Comparison of ENCODE assay signal across 1 cellular context in the genomic region with DNA sequence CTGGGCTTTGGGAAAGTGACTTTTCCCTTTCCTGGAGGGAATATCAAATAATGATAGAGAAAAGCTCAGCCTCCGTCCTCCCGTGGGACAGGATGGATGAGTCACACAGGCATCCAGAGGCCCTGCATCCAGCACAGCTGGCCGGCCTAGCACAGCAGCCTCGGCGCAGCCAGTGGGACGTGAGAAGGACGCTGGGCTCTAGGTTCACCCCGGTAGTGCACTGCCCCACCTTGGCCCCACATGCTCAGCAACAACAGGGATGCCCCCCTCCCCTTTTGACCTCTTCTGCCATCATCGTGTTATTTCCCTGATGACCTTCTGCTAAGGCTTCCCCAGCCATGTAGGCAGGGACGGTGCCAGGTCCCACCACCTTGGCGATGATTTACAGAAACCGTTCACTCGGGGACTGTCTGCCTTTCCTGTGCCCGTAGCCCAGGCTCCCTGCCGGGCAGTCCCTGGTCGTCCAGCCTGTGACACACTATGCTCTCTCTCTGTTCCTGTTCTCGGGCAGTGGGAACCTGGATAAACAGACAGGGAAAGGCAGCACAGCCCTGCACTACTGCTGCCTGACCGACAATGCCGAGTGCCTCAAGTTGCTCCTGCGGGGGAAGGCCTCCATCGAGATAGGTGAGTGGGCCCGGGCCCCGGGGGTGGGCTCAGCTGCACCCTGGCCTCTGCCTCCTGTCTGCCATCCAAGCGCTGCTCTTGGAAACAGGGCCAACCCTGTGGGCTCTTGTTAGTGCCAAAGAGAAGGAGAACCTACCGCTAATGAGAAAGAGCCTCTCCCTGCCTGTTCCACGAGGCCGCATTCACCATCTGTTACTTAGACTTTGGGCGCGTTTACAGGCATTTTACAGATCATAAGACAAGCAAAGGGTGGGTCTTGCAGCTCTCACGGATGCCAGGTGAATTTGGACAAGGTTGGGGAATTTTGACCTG.
A peak's percentile ranks its signal among the peaks of the same experiment; 100 is the strongest.
TF ChIP-seq lines count a peak whose summit lies in the region.

No MANE protein-coding gene starts in this region.

TF ChIP-seq in endothelial cell of umbilical vein, 7 proteins besides CTCF, POLR2A, EP300 and RAD21 (continued from another document):
- TF ChIP-seq EZH2 (IDR thresholded peaks at IDR 0.05; ENCODE audit: borderline replicate concordance, low read depth, low read length, severe bottlenecking) = no peak
- TF ChIP-seq MYC (IDR thresholded peaks at IDR 0.05; ENCODE audit: low read depth, low read length) = no peak
- no peak for TF ChIP-seq MAX (IDR thresholded peaks at IDR 0.05; ENCODE audit: insufficient read depth, insufficient read length)
- no peak for TF ChIP-seq GATA2 (IDR thresholded peaks at IDR 0.05; ENCODE audit: insufficient read depth, insufficient read length, low read depth, low read length)
- peak; percentile 73 for TF ChIP-seq JUN (IDR thresholded peaks at IDR 0.05; ENCODE audit: borderline replicate concordance, insufficient read depth, insufficient read length, low read depth)
